ENCODE assay signal across 21 cellular contexts in genomic region chr13:98233127-98233526, GRCh38. TPM values are rescaled to one million over a fixed set of nuclear protein-coding genes. Genes with fewer than 3 reads are reported as not detected.
DNase-seq lines count a peak whose midpoint lies in the region; ATAC-seq, FAIRE-seq and TF ChIP-seq lines count a peak whose summit lies in the region.
"Had no signal": no experiment of that assay in that cellular context is flagged by ENCODE, and none has a peak within 500 bp of the region (broad histone marks: within the 10 kb centered on the region; RNA-seq: fewer than 3 reads in every experiment).

No MANE protein-coding gene starts in this region.

- no peak overlapping the region for H3K4ac ChIP-seq in H9 (ENCODE audit: low read depth, low read length)

- in situ Hi-C loops in GM23248 (cut with MboI), result no loop called here

- H2BK5ac ChIP-seq in H9 (ENCODE audit: insufficient read length, low read length), result no peak overlapping the region

- no CpG with 5 or more reads among the region's 2 CpGs for WGBS in H9 (ENCODE audit: extremely low coverage, insufficient read length, low lambda C conversion rate)
- WGBS in thyroid gland, 2 donors, result 30 to 54% methylated on average over 2 of the region's 2 CpGs
- 90 to 94% methylated on average over 2 of the region's 2 CpGs for WGBS in GM23248 (ENCODE audit: low coverage in 1 of 2, low lambda C conversion rate in 2 of 2, missing lambda C conversion rate in 2 of 2), 2 experiments

- no peak overlapping the region for H3T11ph ChIP-seq in H9 (ENCODE audit: low read length)

- H3K27ac Mint-ChIP-seq in H9 (peak overlapping the region in 2 of 3 experiments; percentile 51 to 81; a peak in 3 of 7 replicates), nephron (peak overlapping the region; percentile 86 to 96 (median 94))
- H3K27ac Mint-ChIP-seq: CD4-positive, CD25-positive, alpha-beta regulatory T cell had no signal

- H4K91ac ChIP-seq in H9 (ENCODE audit: insufficient read length, low read depth, low read length), result no peak overlapping the region

- H3K4me2 ChIP-seq in H9 (ENCODE audit: insufficient read depth, insufficient read length, low read length), result no peak overlapping the region
- H3K4me2 ChIP-seq in GM23248 (ENCODE audit: unreplicated experiment), result no peak overlapping the region
- H3K4me2 ChIP-seq: A549 had no signal

- H3K56ac ChIP-seq in H9 (ENCODE audit: insufficient read length, low read depth, low read length), result no peak overlapping the region

- peaks cover 2% of the 10 kb centered on the region; the same call in 1 of the 2 replicates for H3K79me2 ChIP-seq in H9 (ENCODE audit: insufficient read depth, low read length)
- peaks cover 89% of the 10 kb centered on the region for H3K79me2 ChIP-seq in GM23248 (ENCODE audit: insufficient read depth)

- no peaks in the 10 kb centered on the region for H3K27me3 ChIP-seq in H9 (ENCODE audit: insufficient read depth, low read length)
- H3K27me3 ChIP-seq in thyroid gland, result no peaks in the 10 kb centered on the region
- no peaks in the 10 kb centered on the region for H3K27me3 ChIP-seq in GM23248 (replicated peaks; ENCODE audit: insufficient read depth)

- no peak overlapping the region for H3K18ac ChIP-seq in H9 (ENCODE audit: insufficient read length, low read depth, low read length)

- H3F3A ChIP-seq in GM23248 (ENCODE audit: insufficient read depth), result peaks cover 5% of the 10 kb centered on the region

- H2AFZ ChIP-seq in H9 (ENCODE audit: low read length), result no peak overlapping the region
- no peak overlapping the region for H2AFZ ChIP-seq in GM23248

- no peaks in the 10 kb centered on the region for H3K23me2 ChIP-seq in H9 (ENCODE audit: insufficient read length, low read depth, low read length, poor library complexity, severe bottlenecking)

- H3K36me3 Mint-ChIP-seq in H9 (ENCODE audit: insufficient read depth in 1 of 3, low read depth in 3 of 3) (peaks cover 15 to 21% (median 19%) of the 10 kb centered on the region in 3 experiments), nephron (ENCODE audit: low read depth) (peaks cover 40% of the 10 kb centered on the region)
- H3K36me3 Mint-ChIP-seq: CD4-positive, CD25-positive, alpha-beta regulatory T cell had no signal

- DNase-seq in H9 (no peak), kidney (no peak), thyroid gland (peak; percentile 29 to 41), GM23248 (no peak), islet precursor cell (no peak)
- DNase-seq: CD4-positive, CD25-positive, alpha-beta regulatory T cell; DMS79 treated with DMSO at 0.1 percent for 48 hours; NCI-H1417; NCI-H1930; NCI-H2171; NCI-H446 treated with DMSO at 0.1 percent for 48 hours; NCI-H774 had no signal

- no peak for TF ChIP-seq CTCF in H9 (conservative IDR thresholded peaks at IDR 0.05)
- TF ChIP-seq CTCF in kidney (IDR thresholded peaks at IDR 0.05; ENCODE audit: borderline replicate concordance, extremely low read depth, insufficient read depth), result no peak
- no peak for TF ChIP-seq CTCF in nephron (IDR thresholded peaks at IDR 0.05; ENCODE audit: unreplicated experiment in 3 of 3)
- TF ChIP-seq CTCF in thyroid gland (IDR thresholded peaks at IDR 0.05), result no peak

- H2BK20ac ChIP-seq in H9 (ENCODE audit: low read depth, low read length, poor library complexity, severe bottlenecking), result no peak overlapping the region

- no peak overlapping the region for H2BK15ac ChIP-seq in H9 (ENCODE audit: low read depth, low read length)

- no peak overlapping the region for H4K8ac ChIP-seq in H9 (replicated peaks; ENCODE audit: insufficient read length, low read depth, low read length)

- H3K4me1 ChIP-seq in H9 (ENCODE audit: insufficient read depth, low read length), result no peaks in the 10 kb centered on the region; the same call in 1 of the 2 replicates
- H3K4me1 ChIP-seq in kidney (ENCODE audit: control insufficient read depth in 1 of 2, insufficient read depth in 1 of 2, low read depth in 1 of 2, low read length in 2 of 2), result peaks cover 4 to 24% of the 10 kb centered on the region in 2 donors
- peaks cover 10 to 12% of the 10 kb centered on the region in 2 donors for H3K4me1 ChIP-seq in thyroid gland
- H3K4me1 ChIP-seq in GM23248 (ENCODE audit: insufficient read depth), result peaks cover 25% of the 10 kb centered on the region
- H3K4me1 ChIP-seq: HAP-1 had no signal

- no peak overlapping the region for H3K23ac ChIP-seq in H9 (ENCODE audit: insufficient read length, low read depth, low read length)

- H4K5ac ChIP-seq in H9 (ENCODE audit: insufficient read length, low read depth, low read length), result no peak overlapping the region

- H3K36me3 ChIP-seq in kidney (ENCODE audit: control insufficient read depth in 1 of 2, insufficient read depth in 2 of 2, low read length in 2 of 2) (no peaks in the 10 kb centered on the region), thyroid gland (no peaks in the 10 kb centered on the region), GM23248 (ENCODE audit: low read depth) (no peaks in the 10 kb centered on the region)
- H3K36me3 ChIP-seq: HAP-1 had no signal

- H3K9ac ChIP-seq in H9 (ENCODE audit: extremely low read depth, insufficient read length, low read length) (no peak overlapping the region), kidney (ENCODE audit: low read length in 2 of 2) (peak overlapping the region in 1 of 2 donors; percentile 3), GM23248 (no peak overlapping the region)

- TF ChIP-seq POLR2A in thyroid gland (IDR thresholded peaks at IDR 0.05), result no peak

- no peak overlapping the region for H2AK5ac ChIP-seq in H9 (ENCODE audit: insufficient read length, low read length)

- H3K27me3 Mint-ChIP-seq in H9 (ENCODE audit: low read depth) (no peaks in the 10 kb centered on the region), nephron (ENCODE audit: low read depth) (no peaks in the 10 kb centered on the region)

- H3K27ac ChIP-seq in H9 (ENCODE audit: insufficient read length, low read depth, low read length) (no peak overlapping the region), kidney (ENCODE audit: low read depth in 2 of 2, low read length in 2 of 2) (peak overlapping the region; percentile 56 to 79), thyroid gland (peak overlapping the region in 1 of 3 donors; percentile 20), GM23248 (no peak overlapping the region)
- H3K27ac ChIP-seq: A549 had no signal

- no peak overlapping the region for H2BK12ac ChIP-seq in H9 (ENCODE audit: insufficient read length, low read depth, low read length)

- no peak for ATAC-seq in GM18861 (IDR thresholded peaks at IDR 0.05; ENCODE audit: unreplicated experiment)
- ATAC-seq: A549, Panc1, Right ventricle myocardium inferior had no signal

- H3K9me3 Mint-ChIP-seq in H9, result peaks cover 11 to 22% of the 10 kb centered on the region in 2 experiments; a peak in 4 of 5 replicates
- peaks cover 21% of the 10 kb centered on the region for H3K9me3 Mint-ChIP-seq in nephron

- H3K4me3 ChIP-seq in kidney (ENCODE audit: low read length in 2 of 2) (peak overlapping the region in 1 of 2 donors; percentile 19), thyroid gland (replicated peaks in 1 of 3) (no peak overlapping the region), GM23248 (no peak overlapping the region)
- H3K4me3 ChIP-seq: A549, HAP-1 had no signal

- H4K20me1 ChIP-seq in H9 (ENCODE audit: control insufficient read depth, insufficient read depth, insufficient read length), result no peaks in the 10 kb centered on the region
- no peaks in the 10 kb centered on the region for H4K20me1 ChIP-seq in GM23248 (ENCODE audit: insufficient read depth)

- H3K79me1 ChIP-seq in H9 (ENCODE audit: insufficient read depth, low read depth, low read length, poor library complexity, severe bottlenecking), result no peaks in the 10 kb centered on the region

- H3K4me3 Mint-ChIP-seq in H9 (no peak overlapping the region), nephron (peak overlapping the region in 2 of 3 experiments; percentile 27 to 58)
- H3K4me3 Mint-ChIP-seq: CD4-positive, CD25-positive, alpha-beta regulatory T cell had no signal

- H3K14ac ChIP-seq in H9 (ENCODE audit: insufficient read depth, low read length), result no peak overlapping the region

- H3K9me3 ChIP-seq in H9 (ENCODE audit: control insufficient read depth, low read depth, low read length) (no peaks in the 10 kb centered on the region), kidney (ENCODE audit: control insufficient read depth in 1 of 2, low read length in 2 of 2) (no peaks in the 10 kb centered on the region), thyroid gland (no peaks in the 10 kb centered on the region), GM23248 (ENCODE audit: low read depth) (no peaks in the 10 kb centered on the region)
- H3K9me3 ChIP-seq: A549, HAP-1 had no signal

- H3K4me1 Mint-ChIP-seq in H9 (peaks cover 8 to 13% of the 10 kb centered on the region in 2 experiments), nephron (peaks cover 48% of the 10 kb centered on the region)
- H3K4me1 Mint-ChIP-seq: CD4-positive, CD25-positive, alpha-beta regulatory T cell had no signal

- FAIRE-seq in kidney (lab: Jason Lieb, UNC), result peak; percentile 69
- FAIRE-seq: A549, G401.6, GM12892 had no signal

- H3K9me2 ChIP-seq in GM23248 (ENCODE audit: insufficient read depth), result no peaks in the 10 kb centered on the region

- intact Hi-C loops in kidney (cut with DNase I) (no loop called here), thyroid gland (cut with DNase I) (no loop called here)

- no peak overlapping the region for H2BK120ac ChIP-seq in H9 (ENCODE audit: low read depth, low read length, poor library complexity, severe bottlenecking)

RNA-seq across cellular contexts. Expression of gene RNF113B, which starts 56.1 kb away (rescaled TPM):
- total RNA-seq in H9 (2021) (not detected in 2 replicates), kidney (not detected), thyroid gland (not detected)
- polyA plus RNA-seq in kidney (ENCODE audit: insufficient read depth, low read depth, low replicate concordance) (not detected), GM23248 (2016; fragmentation: Nextera tagmentation; extraction: Ambion mirVana) (not detected in 2 replicates)
- not detected in 2 replicates for total RNA-seq in GM23248 (2014; rRNA removed; shearing (Covaris generic))
- total RNA-seq: CD4-positive, CD25-positive, alpha-beta regulatory T cell; LHCN-M2; Right ventricle myocardium inferior had no signal
- polyA plus RNA-seq: A549; CD4-positive, CD25-positive, alpha-beta regulatory T cell had no signal

Comparison
In these comparisons a context has a peak if more than half of its experiments do, and no peak if none do; other contexts are left out.
1. DNase-seq: peak in thyroid gland (2 of 2); none in H9 (single experiment), kidney (single experiment), GM23248 (single experiment) and islet precursor cell (single experiment).
2. H3K27ac ChIP-seq: peak in kidney (2 of 2); none in H9 (single experiment) and GM23248 (single experiment).
3. H3K4me3 Mint-ChIP-seq: peak in nephron (2 of 3); none in H9 (0 of 2).